Comparison of ENCODE assay signal across 13 cellular contexts in the genomic region with DNA sequence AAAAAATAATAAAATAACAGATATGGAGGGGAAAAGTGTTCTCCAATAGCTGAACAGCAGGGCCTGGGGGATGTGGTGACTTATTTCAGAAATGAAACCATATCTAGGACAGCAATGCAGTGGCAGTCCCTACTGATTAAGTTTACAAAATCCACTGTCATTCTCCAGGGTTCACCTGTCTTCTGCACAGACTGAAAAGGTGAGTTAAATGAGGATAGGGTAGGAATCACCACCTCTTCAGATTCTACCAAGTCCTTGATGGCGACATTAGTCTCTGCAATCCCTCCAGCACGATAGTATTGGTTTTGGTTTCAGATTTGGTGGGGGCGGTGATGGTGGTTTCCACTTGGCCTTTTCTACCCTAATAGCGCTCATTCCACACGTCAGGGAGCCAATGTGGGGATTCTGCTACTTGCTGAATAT. TPM values are rescaled to one million over a fixed set of nuclear protein-coding genes. Genes with fewer than 3 reads are reported as not detected.
DNase-seq lines count a peak whose midpoint lies in the region; ATAC-seq and TF ChIP-seq lines count a peak whose summit lies in the region.
"Had no signal": no experiment of that assay in that cellular context is flagged by ENCODE, and none has a peak within 500 bp of the region (broad histone marks: within the 10 kb centered on the region; RNA-seq: fewer than 3 reads in every experiment).

No MANE protein-coding gene starts in this region.

- H3K36me3 ChIP-seq in SJCRH30 = no peaks in the 10 kb centered on the region
- H3K36me3 ChIP-seq in heart right ventricle = no peaks in the 10 kb centered on the region
- H3K36me3 ChIP-seq in ascending aorta = no peaks in the 10 kb centered on the region

- H3K36me3 Mint-ChIP-seq in central memory CD8-positive, alpha-beta T cell (ENCODE audit: insufficient read depth) = peaks cover 2% of the 10 kb centered on the region
- H3K36me3 Mint-ChIP-seq: naive B cell had no signal

- H3K27ac Mint-ChIP-seq in central memory CD8-positive, alpha-beta T cell (ENCODE audit: low read depth) = no peak overlapping the region
- H3K27ac Mint-ChIP-seq: naive B cell had no signal

- H3K9me3 ChIP-seq in SJCRH30 (replicated peaks) = 0 out of 2 replicates have a peak, but pooled peaks cover 2% of the 10 kb centered on the region
- H3K9me3 ChIP-seq in heart right ventricle = no peaks in the 10 kb centered on the region
- no peaks in the 10 kb centered on the region for H3K9me3 ChIP-seq in ascending aorta

- H3K9me3 Mint-ChIP-seq in central memory CD8-positive, alpha-beta T cell = no peaks in the 10 kb centered on the region

- H3K27me3 Mint-ChIP-seq in central memory CD8-positive, alpha-beta T cell = peaks cover 3% of the 10 kb centered on the region

- intact Hi-C loops in heart right ventricle (cut with DNase I) = no loop called here
- intact Hi-C loops in ascending aorta (cut with DNase I) = no loop called here

- H3K4me1 ChIP-seq in SJCRH30 (no peaks in the 10 kb centered on the region), heart right ventricle (no peaks in the 10 kb centered on the region), ascending aorta (no peaks in the 10 kb centered on the region)
- H3K4me1 ChIP-seq: foreskin keratinocyte had no signal

- no peak for DNase-seq in central memory CD8-positive, alpha-beta T cell (ENCODE audit: low spot score in 2 of 2)
- DNase-seq in NCI-H2029 (lab: John Stamatoyannopoulos, UW) (no peak), SJCRH30 (no peak), heart right ventricle (no peak), ascending aorta (ENCODE audit: low spot score in 2 of 2) (no peak)
- DNase-seq: foreskin keratinocyte, MV-4-11, naive B cell had no signal

- ATAC-seq in GM18858 (IDR thresholded peaks at IDR 0.05; ENCODE audit: unreplicated experiment) = peak; percentile 88
- ATAC-seq in GM21390 (IDR thresholded peaks at IDR 0.05; ENCODE audit: unreplicated experiment) = peak; percentile 97
- ATAC-seq in HG03175 (IDR thresholded peaks at IDR 0.05; ENCODE audit: unreplicated experiment) = peak; percentile 93
- ATAC-seq in central memory CD8-positive, alpha-beta T cell (replicated peaks; ENCODE audit: extremely low read depth, poor library complexity, severe bottlenecking) = peak; percentile 78
- ATAC-seq in heart right ventricle = no peak
- ATAC-seq: foreskin keratinocyte had no signal

- H3K27ac ChIP-seq in SJCRH30 (no peak overlapping the region), heart right ventricle (no peak overlapping the region), ascending aorta (no peak overlapping the region)
- H3K27ac ChIP-seq: foreskin keratinocyte had no signal

- 88 to 98% methylated on average over 5 of the region's 5 CpGs for WGBS in heart right ventricle, 2 donors

- 0 out of 2 replicates have a peak, but pooled peaks cover 2% of the 10 kb centered on the region for H3K27me3 ChIP-seq in SJCRH30
- peaks cover 0 to 13% (median 0%) of the 10 kb centered on the region in 7 donors for H3K27me3 ChIP-seq in heart right ventricle
- no peaks in the 10 kb centered on the region for H3K27me3 ChIP-seq in ascending aorta
- H3K27me3 ChIP-seq: foreskin keratinocyte had no signal

- no peak overlapping the region for H3K4me3 ChIP-seq in SJCRH30
- H3K4me3 ChIP-seq in heart right ventricle = no peak overlapping the region
- no peak overlapping the region for H3K4me3 ChIP-seq in ascending aorta

- TF ChIP-seq CTCF in heart right ventricle (IDR thresholded peaks at IDR 0.05) = no peak
- TF ChIP-seq CTCF in ascending aorta (IDR thresholded peaks at IDR 0.05) = no peak

- peak overlapping the region; percentile 59 for H3K4me3 Mint-ChIP-seq in central memory CD8-positive, alpha-beta T cell

- H3K4me1 Mint-ChIP-seq in central memory CD8-positive, alpha-beta T cell = no peaks in the 10 kb centered on the region
- H3K4me1 Mint-ChIP-seq: naive B cell had no signal

RNA-seq across cellular contexts. Expression of a gene that starts 32.3 kb away (rescaled TPM):
- 3,269 and 3,693 TPM in 2 replicates for total RNA-seq in SJCRH30 (2014; rRNA removed; shearing (Covaris generic))
- 100 to 1,000 TPM; 364 to 529 (median 465) TPM for total RNA-seq in heart right ventricle
- 1,000 to 10,000 TPM in 1 of 2 donors, 100 to 1,000 TPM in 1; 248 to 1,064 TPM for polyA plus RNA-seq in heart right ventricle
- 269 TPM for total RNA-seq in ascending aorta

RNA-seq across cellular contexts. Expression of a gene that starts 46.3 kb away (rescaled TPM):
- total RNA-seq in SJCRH30 (2014; rRNA removed; shearing (Covaris generic)) = 6.2 and 6.9 TPM in 2 replicates
- not detected for total RNA-seq in heart right ventricle
- not detected for polyA plus RNA-seq in heart right ventricle
- total RNA-seq in ascending aorta = not detected
- total RNA-seq: astrocyte; foreskin keratinocyte; T-helper 1 cell treated with Interleukin-12 subunit alpha and Interleukin-12 subunit beta and Interleukin-4 antibody, amounts not matched to agents 30 ng/mL and 1 ng/mL, for 36 hours had no signal

Comparison
In these comparisons a context has a peak if more than half of its experiments do, and no peak if none do; other contexts are left out.
1. ATAC-seq: peak in GM18858 (single experiment), GM21390 (single experiment), HG03175 (single experiment) and central memory CD8-positive, alpha-beta T cell (single experiment); none in heart right ventricle (0 of 8).